ENCODE assay signal across 8 cellular contexts in the genomic region with DNA sequence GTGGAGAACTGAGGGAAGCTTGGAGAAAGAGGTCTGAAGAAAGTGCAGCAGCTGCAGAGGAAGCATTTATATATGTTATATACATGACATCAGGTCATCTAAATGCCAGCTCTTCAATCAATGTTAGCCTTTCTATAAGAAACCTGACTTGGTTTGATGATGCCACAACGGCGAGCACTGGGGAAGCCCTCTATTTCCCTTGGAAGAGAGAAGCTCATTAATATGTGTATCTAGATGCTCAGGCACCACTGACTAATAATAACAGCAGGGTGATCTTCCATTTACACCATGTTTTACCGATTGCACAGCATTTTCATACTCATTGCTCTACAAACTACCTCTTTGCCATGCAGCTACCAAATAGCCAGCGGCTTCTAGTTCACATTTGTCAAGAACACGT. TPM values are rescaled to one million over a fixed set of nuclear protein-coding genes. Genes with fewer than 3 reads are reported as not detected.
A peak's percentile ranks its signal among the peaks of the same experiment; 100 is the strongest.
DNase-seq lines count a peak whose midpoint lies in the region; FAIRE-seq and TF ChIP-seq lines count a peak whose summit lies in the region.

No MANE protein-coding gene starts in this region.

- H3K4me2 ChIP-seq in H1 (ENCODE audit: insufficient read depth in 1 of 2, low read depth in 2 of 2, low read length in 2 of 2) = peak overlapping the region; percentile 80 to 98

- 0 out of 2 replicates have a peak overlapping the region, but pooled peaks have one; percentile 47 for H2BK5ac ChIP-seq in H1 (ENCODE audit: low read depth, low read length)

- no peak overlapping the region for H3K18ac ChIP-seq in H1 (ENCODE audit: extremely low read depth, low read length)

- TSS peak; percentile 26 for BruUV-seq in Caco-2 (replicated peaks; lab: Mats Ljungman, UMichigan)

- H3K27me3 ChIP-seq in Caco-2 (replicated peaks; ENCODE audit: control insufficient read depth, insufficient read depth, low read length) (no peaks in the 10 kb centered on the region), NT2/D1 (ENCODE audit: insufficient read depth, insufficient read length) (no peaks in the 10 kb centered on the region), H1 (replicated peaks in 1 of 4; ENCODE audit: control insufficient read depth in 3 of 4, extremely low read depth in 1 of 4, insufficient read depth in 3 of 4, low read length in 3 of 4) (no peaks in the 10 kb centered on the region), neutrophil (no peaks in the 10 kb centered on the region)

- TF ChIP-seq POLR2A in H1 (IDR thresholded peaks at IDR 0.05; ENCODE audit: control extremely low read depth in 1 of 2, low read depth in 2 of 2, low read length in 2 of 2) = no peak

- H3K27me3 Mint-ChIP-seq in Caco-2 (ENCODE audit: insufficient read depth, unreplicated experiment) = no peaks in the 10 kb centered on the region

- intact Hi-C loops in Caco-2 (cut with micrococcal nuclease; ENCODE audit: unreplicated experiment) = no loop called here

- H2BK20ac ChIP-seq in H1 (ENCODE audit: low read length) = no peak overlapping the region

- H2AK5ac ChIP-seq in H1 (ENCODE audit: low read depth, low read length) = no peak overlapping the region

- H3K27ac Mint-ChIP-seq in Caco-2 (ENCODE audit: unreplicated experiment) = peak overlapping the region; percentile 92

- no peak for FAIRE-seq in H1 (lab: Jason Lieb, UNC)

- no peaks in the 10 kb centered on the region for H3K4me1 Mint-ChIP-seq in Caco-2 (ENCODE audit: low read depth, unreplicated experiment)

- peaks cover 20% of the 10 kb centered on the region for H3K36me3 Mint-ChIP-seq in Caco-2 (ENCODE audit: insufficient read depth, unreplicated experiment)

- peak overlapping the region; percentile 84 for H3K9ac ChIP-seq in NT2/D1 (ENCODE audit: insufficient read length, low read depth)
- H3K9ac ChIP-seq in H1 (replicated peaks in 1 of 4; ENCODE audit: extremely low read depth in 1 of 4, low read depth in 3 of 4, low read length in 3 of 4) = peak overlapping the region in 3 of 4 experiments; percentile 21 to 86 (median 51); a peak in 4 of 7 replicates

- H3K4me3 Mint-ChIP-seq in Caco-2 (ENCODE audit: unreplicated experiment) = peak overlapping the region; percentile 99

- TF ChIP-seq CTCF in Caco-2 (IDR thresholded peaks at IDR 0.05; ENCODE audit: insufficient read depth in 1 of 2, low read depth in 1 of 2, low read length in 1 of 2, severe bottlenecking in 1 of 2, unreplicated experiment in 1 of 2) (no peak), H1 (IDR thresholded peaks at IDR 0.05; ENCODE audit: control extremely low read depth in 1 of 3, insufficient read depth in 1 of 3, low read depth in 1 of 3, low read length in 3 of 3) (no peak), neutrophil (IDR thresholded peaks at IDR 0.05) (no peak)

- CTCF ChIA-PET in Caco-2 (lab: Charles Lee) = interaction anchor here (0.8 to 1.7 kb wide), 2 partner anchors 25 to 157 kb away, joined by 3 to 5 read pairs; no protein-coding TSS in a partner anchor
- CTCF ChIA-PET in H1 (lab: Charles Lee; ENCODE audit: partially characterized antibody) = interaction anchor here (0.7 to 5.0 kb wide), 7 partner anchors 25 to 603 kb away, joined by 3 to 34 read pairs (median 3); no protein-coding TSS in a partner anchor

- POLR2A ChIA-PET in Caco-2 (lab: Charles Lee) (interaction anchor here (0.7 to 1.3 kb wide), 2 partner anchors 11 to 109 kb away, joined by 4 to 5 read pairs; no protein-coding TSS in a partner anchor), H1 (lab: Charles Lee; ENCODE audit: partially characterized antibody) (interaction anchor here (0.9 to 2.2 kb wide), 8 partner anchors 8 to 157 kb away, joined by 3 to 6 read pairs (median 4); no protein-coding TSS in a partner anchor)

- H3K14ac ChIP-seq in H1 (ENCODE audit: insufficient read length) = no peak overlapping the region

- H3K9me3 ChIP-seq in Caco-2 (no peaks in the 10 kb centered on the region), NT2/D1 (ENCODE audit: insufficient read depth, low read length) (peaks cover 10% of the 10 kb centered on the region; the same call in 1 of the 2 replicates), H1 (ENCODE audit: insufficient read depth in 2 of 2, low read depth in 1 of 2, low read length in 1 of 2) (no peaks in the 10 kb centered on the region), neutrophil (no peaks in the 10 kb centered on the region)

- no peak overlapping the region for H4K5ac ChIP-seq in H1 (ENCODE audit: insufficient read length, low read depth, low read length)

- no peak overlapping the region for H2BK120ac ChIP-seq in H1 (replicated peaks; ENCODE audit: low read depth, low read length)

- no peak for TF ChIP-seq RAD21 in H1 (IDR thresholded peaks at IDR 0.05 in 1 of 2, conservative IDR thresholded peaks at IDR 0.05 in 1 of 2; ENCODE audit: low read depth in 2 of 2, low read length in 2 of 2)

- no peak overlapping the region for H3K23ac ChIP-seq in H1 (ENCODE audit: insufficient read length)

- peaks cover 0 to 14% of the 10 kb centered on the region in 2 experiments; a peak in 2 of 4 replicates for H3K79me2 ChIP-seq in H1 (ENCODE audit: control insufficient read depth in 1 of 2, insufficient read depth in 2 of 2, low read length in 2 of 2)

- WGBS in H1 (ENCODE audit: extremely low coverage in 1 of 2, insufficient coverage in 1 of 2, insufficient read length in 1 of 2, insufficient replicate concordance in 2 of 2, low coverage in 1 of 2, low lambda C conversion rate in 2 of 2, missing lambda C conversion rate in 1 of 2), 2 experiments = 64% methylated on average over 5 of the region's 5 CpGs; no CpG with 5 or more reads in 1 of the 2 experiments

- peaks cover 9% of the 10 kb centered on the region for H3K23me2 ChIP-seq in H1 (ENCODE audit: low read depth, low read length)

- H3K36me3 ChIP-seq in Caco-2 (ENCODE audit: control insufficient read depth, insufficient read depth, low read length) = no peaks in the 10 kb centered on the region
- H3K36me3 ChIP-seq in NT2/D1 (ENCODE audit: insufficient read depth, insufficient read length, low read length) = peaks cover 22% of the 10 kb centered on the region
- H3K36me3 ChIP-seq in H1 (ENCODE audit: control insufficient read depth in 2 of 4, insufficient read depth in 4 of 4, low read length in 3 of 4) = peaks cover 0 to 9% (median 3%) of the 10 kb centered on the region in 4 experiments; a peak in 2 of 8 replicates
- no peaks in the 10 kb centered on the region for H3K36me3 ChIP-seq in neutrophil

- H3K9me3 Mint-ChIP-seq in Caco-2 (ENCODE audit: unreplicated experiment) = peaks cover 9% of the 10 kb centered on the region

- no peaks in the 10 kb centered on the region for H4K20me1 ChIP-seq in H1 (replicated peaks in 1 of 2; ENCODE audit: control insufficient read depth in 1 of 2, insufficient read depth in 2 of 2, low read length in 2 of 2)

- no peak overlapping the region for H4K91ac ChIP-seq in H1 (replicated peaks; ENCODE audit: insufficient read length, low read length)

- no peak overlapping the region for H2BK15ac ChIP-seq in H1 (ENCODE audit: low read length)

- H3K4me3 ChIP-seq in Caco-2 (ENCODE audit: low read depth, low read length) = peak overlapping the region; percentile 60
- H3K4me3 ChIP-seq in NT2/D1 (ENCODE audit: insufficient read length, low read depth) = peak overlapping the region; percentile 76
- peak overlapping the region; percentile 70 to 87 (median 79) for H3K4me3 ChIP-seq in H1 (ENCODE audit: extremely low read depth in 1 of 4, insufficient read depth in 2 of 4, low read depth in 3 of 4, low read length in 4 of 4)
- H3K4me3 ChIP-seq in neutrophil (ENCODE audit: low read depth in 1 of 2, low read length in 1 of 2) = peak overlapping the region; percentile 82 to 91

- 0 out of 2 replicates have a peak overlapping the region, but pooled peaks have one; percentile 38 for H2AFZ ChIP-seq in H1 (ENCODE audit: low read length)

- H4K8ac ChIP-seq in H1 (ENCODE audit: extremely low read depth, insufficient read depth, low read length) = no peak overlapping the region

- H3K27ac ChIP-seq in H1 (ENCODE audit: low read depth, low read length) = no peak overlapping the region
- H3K27ac ChIP-seq in neutrophil = no peak overlapping the region

- DNase-seq in Caco-2 (no peak), NT2/D1 (ENCODE audit: low read depth, low spot score) (no peak), H1 (ENCODE audit: low read depth in 1 of 2, low spot score in 2 of 2) (no peak), SIG-M5 (lab: John Stamatoyannopoulos, UW) (no peak), NCI-H2171 (lab: John Stamatoyannopoulos, UW) (no peak)
- no peak for DNase-seq in stimulated activated naive CD4-positive, alpha-beta T cell treated with Interleukin-2 at 50 U/mL for 16 hours (lab: John Stamatoyannopoulos, UW)
- no peak for DNase-seq in stimulated activated CD4-positive, alpha-beta T cell treated with anti-CD3 and anti-CD28 coated beads, Interleukin-4, amount 100 ng/mL, for 24 hours

- no peak overlapping the region for H2BK12ac ChIP-seq in H1 (ENCODE audit: low read depth, low read length)

- H3K4me1 ChIP-seq in Caco-2 = no peaks in the 10 kb centered on the region
- H3K4me1 ChIP-seq in NT2/D1 (ENCODE audit: insufficient read depth, insufficient read length) = no peaks in the 10 kb centered on the region
- no peaks in the 10 kb centered on the region; a peak in 2 of 7 replicates for H3K4me1 ChIP-seq in H1 (replicated peaks in 1 of 4; ENCODE audit: control insufficient read depth in 3 of 4, insufficient read depth in 4 of 4, low read length in 3 of 4)
- peaks cover 12 to 13% of the 10 kb centered on the region in 2 experiments for H3K4me1 ChIP-seq in neutrophil (ENCODE audit: control insufficient read depth in 1 of 2, insufficient read depth in 1 of 2, low read depth in 1 of 2, low read length in 1 of 2)

- no peak for TF ChIP-seq EP300 in H1 (IDR thresholded peaks at IDR 0.05; ENCODE audit: borderline replicate concordance in 1 of 2, low read depth in 2 of 2, low read length in 2 of 2)

- peaks cover 5% of the 10 kb centered on the region for H3K79me1 ChIP-seq in H1 (ENCODE audit: low read depth, low read length)

- no peak overlapping the region for H3K4ac ChIP-seq in H1 (replicated peaks; ENCODE audit: insufficient read length, low read depth, low read length)

- H3K56ac ChIP-seq in H1 (replicated peaks; ENCODE audit: insufficient read length, low read depth, low read length) = no peak overlapping the region

RNA-seq across cellular contexts. Expression of a gene that starts 0.8 kb away (rescaled TPM):
- 16.0 and 21.3 TPM in 2 replicates for total RNA-seq in Caco-2 (2022)
- total RNA-seq in H1 (2021; fragmentation: NEBNext Ultra II Directional; extraction: Animal tissue kit (Norgen Biotek cat#: 25700)) = 17.7 and 24.8 TPM in 2 replicates
- polyA plus RNA-seq in H1 (2011; rRNA removed) = 14.5 and 22.3 TPM in 2 replicates
- polyA plus RNA-seq in H1 (2011; cell fraction: cytosol; rRNA removed) = 38.8 TPM
- 5.8 TPM for polyA plus RNA-seq in H1 (2011; cell fraction: nucleus; rRNA removed)
- polyA plus RNA-seq in H1 (2012, experiment 1 of 2) = 26.2 to 56.4 TPM (median 30.8 TPM) in 4 replicates
- 7.2 TPM for polyA plus RNA-seq in H1 (2012, experiment 2 of 2)
- polyA plus RNA-seq in H1 (2013, experiment 1 of 2) = 36.1 TPM
- 26.5 TPM for polyA plus RNA-seq in H1 (2013, experiment 2 of 2)
- 5.4 and 7.8 TPM in 2 replicates for polyA minus RNA-seq in H1 (2011; rRNA and poly(A)+ RNA removed)
- 8.2 TPM for polyA minus RNA-seq in H1 (2011; cell fraction: cytosol; rRNA and poly(A)+ RNA removed)
- 11.3 TPM for polyA minus RNA-seq in H1 (2011; cell fraction: nucleus; rRNA and poly(A)+ RNA removed)

RNA-seq across cellular contexts. Expression of a gene that starts 6.4 kb away (rescaled TPM):
- 2.5 and 3.8 TPM in 2 replicates for total RNA-seq in Caco-2 (2022)
- total RNA-seq in H1 (2021; fragmentation: NEBNext Ultra II Directional; extraction: Animal tissue kit (Norgen Biotek cat#: 25700)) = 1.2 and 1.7 TPM in 2 replicates
- polyA plus RNA-seq in H1 (2011; rRNA removed) = 0.57 and 0.72 TPM in 2 replicates
- polyA plus RNA-seq in H1 (2011; cell fraction: cytosol; rRNA removed) = 0.44 TPM
- 0.86 TPM for polyA plus RNA-seq in H1 (2011; cell fraction: nucleus; rRNA removed)
- polyA plus RNA-seq in H1 (2012, experiment 1 of 2) = 1.4 to 2.4 TPM (median 1.8 TPM) in 4 replicates
- 0.92 TPM for polyA plus RNA-seq in H1 (2012, experiment 2 of 2)
- polyA plus RNA-seq in H1 (2013, experiment 1 of 2) = 0.97 TPM
- 1.3 TPM for polyA plus RNA-seq in H1 (2013, experiment 2 of 2)
- 0.73 and 0.76 TPM in 2 replicates for polyA minus RNA-seq in H1 (2011; rRNA and poly(A)+ RNA removed)
- 1.5 TPM for polyA minus RNA-seq in H1 (2011; cell fraction: cytosol; rRNA and poly(A)+ RNA removed)
- 1.3 TPM for polyA minus RNA-seq in H1 (2011; cell fraction: nucleus; rRNA and poly(A)+ RNA removed)

RNA-seq across cellular contexts. Expression of a gene that starts 11.7 kb away (rescaled TPM):
- total RNA-seq in Caco-2 (2022) = 23.2 and 24.5 TPM in 2 replicates
- 19.1 and 20.1 TPM in 2 replicates for total RNA-seq in H1 (2021; fragmentation: NEBNext Ultra II Directional; extraction: Animal tissue kit (Norgen Biotek cat#: 25700))
- polyA plus RNA-seq in H1 (2011; rRNA removed) = 5.0 and 9.3 TPM in 2 replicates
- 9.3 TPM for polyA plus RNA-seq in H1 (2011; cell fraction: cytosol; rRNA removed)
- 16.9 TPM for polyA plus RNA-seq in H1 (2011; cell fraction: nucleus; rRNA removed)
- 12.4 to 14.4 TPM (median 13.4 TPM) in 4 replicates for polyA plus RNA-seq in H1 (2012, experiment 1 of 2)
- 0.34 TPM for polyA plus RNA-seq in H1 (2012, experiment 2 of 2)
- polyA plus RNA-seq in H1 (2013, experiment 1 of 2) = 6.6 TPM
- polyA plus RNA-seq in H1 (2013, experiment 2 of 2) = 6.4 TPM
- 27.9 and 40.3 TPM in 2 replicates for polyA minus RNA-seq in H1 (2011; rRNA and poly(A)+ RNA removed)
- 11.4 TPM for polyA minus RNA-seq in H1 (2011; cell fraction: cytosol; rRNA and poly(A)+ RNA removed)
- polyA minus RNA-seq in H1 (2011; cell fraction: nucleus; rRNA and poly(A)+ RNA removed) = 27.9 TPM
